Comparison of ENCODE assay signal across 8 cellular contexts in genomic region chr6:5003604-5004372, GRCh38. TPM values are rescaled to one million over a fixed set of nuclear protein-coding genes. Genes with fewer than 3 reads are reported as not detected.
DNase-seq lines count a peak whose midpoint lies in the region; ATAC-seq and TF ChIP-seq lines count a peak whose summit lies in the region.

RPP40 (minus strand) TSS chr6:5004037; CDS start chr6:5004002, 35 bp downstream.

- no peaks in the 10 kb centered on the region for H3K36me3 Mint-ChIP-seq in T-helper 1 cell treated with Interleukin-12 subunit alpha and Interleukin-12 subunit beta and Interleukin-4 antibody, amounts not matched to agents 30 μg/mL and 1 μg/mL, for 36 hours (ENCODE audit: low read depth)

- peak within 1 kb of the TSS; percentile 65 to 67 for H3K4me3 ChIP-seq in right atrium auricular region
- H3K4me3 ChIP-seq in vagina = peak within 1 kb of the TSS; percentile 62 to 66

- intact Hi-C loops in vagina (cut with DNase I) = no loop called here

- H3K4me3 Mint-ChIP-seq in T-helper 1 cell treated with Interleukin-12 subunit alpha and Interleukin-12 subunit beta and Interleukin-4 antibody, amounts not matched to agents 30 μg/mL and 1 μg/mL, for 36 hours = peak within 1 kb of the TSS; percentile 94

- peak; percentile 95 for DNase-seq in GM13977 (ENCODE audit: low spot score)
- peak; percentile 91 for DNase-seq in NCI-H146 treated with DMSO at 0.1 percent for 48 hours (lab: John Stamatoyannopoulos, UW; ENCODE audit: unreplicated experiment)
- DNase-seq in right atrium auricular region (ENCODE audit: low spot score) = peak; percentile 96
- DNase-seq in pulmonary artery endothelial cell (ENCODE audit: low read depth, low spot score) = peak; percentile 92
- DNase-seq in vagina (ENCODE audit: extremely low spot score in 2 of 2) = peak in 1 of 2 donors; percentile 97

- in situ Hi-C loops in GM13977 (cut with MboI; ENCODE audit: low pct_unique_long_range_greater_than_20kb, low sequenced_read_pairs, unreplicated experiment) = no loop called here

- TF ChIP-seq CTCF in GM13977 (IDR thresholded peaks at IDR 0.05; ENCODE audit: extremely low read depth, insufficient read depth, missing control alignments) (peak; percentile 78), right atrium auricular region (IDR thresholded peaks at IDR 0.05) (peak; percentile 91), vagina (IDR thresholded peaks at IDR 0.05) (peak; percentile 50 to 89 (median 73))

- peaks cover 9% of the 10 kb centered on the region for H3K4me1 Mint-ChIP-seq in T-helper 1 cell treated with Interleukin-12 subunit alpha and Interleukin-12 subunit beta and Interleukin-4 antibody, amounts not matched to agents 30 μg/mL and 1 μg/mL, for 36 hours (ENCODE audit: low read depth)

- H3K36me3 ChIP-seq in right atrium auricular region (peaks cover 8% of the 10 kb centered on the region), vagina (peaks cover 0 to 10% of the 10 kb centered on the region in 2 donors)

- H3K9me3 ChIP-seq in right atrium auricular region (no peaks in the 10 kb centered on the region), vagina (no peaks in the 10 kb centered on the region)

- H3K9me3 Mint-ChIP-seq in T-helper 1 cell treated with Interleukin-12 subunit alpha and Interleukin-12 subunit beta and Interleukin-4 antibody, amounts not matched to agents 30 μg/mL and 1 μg/mL, for 36 hours = no peaks in the 10 kb centered on the region

- peak; percentile 95 for ATAC-seq in HG02884 (IDR thresholded peaks at IDR 0.05; ENCODE audit: unreplicated experiment)

- H3K27ac ChIP-seq in angular gyrus (ENCODE audit: low read depth, low read length) (peak within 1 kb of the TSS; percentile 79), right atrium auricular region (peak within 1 kb of the TSS; percentile 88 to 89), vagina (peak within 1 kb of the TSS; percentile 96)

- no peaks in the 10 kb centered on the region for H3K27me3 Mint-ChIP-seq in T-helper 1 cell treated with Interleukin-12 subunit alpha and Interleukin-12 subunit beta and Interleukin-4 antibody, amounts not matched to agents 30 μg/mL and 1 μg/mL, for 36 hours (ENCODE audit: low read depth)

- no peak for TF ChIP-seq POLR2A in vagina (IDR thresholded peaks at IDR 0.05)

- peaks cover 0 to 7% of the 10 kb centered on the region in 2 donors for H3K4me1 ChIP-seq in right atrium auricular region
- peaks cover 12% of the 10 kb centered on the region for H3K4me1 ChIP-seq in vagina

- H3K27ac Mint-ChIP-seq in T-helper 1 cell treated with Interleukin-12 subunit alpha and Interleukin-12 subunit beta and Interleukin-4 antibody, amounts not matched to agents 30 μg/mL and 1 μg/mL, for 36 hours = peak within 1 kb of the TSS; percentile 91

- H3K27me3 ChIP-seq in right atrium auricular region (no peaks in the 10 kb centered on the region), vagina (no peaks in the 10 kb centered on the region)

RNA-seq across cellular contexts. Expression of gene RPP40, which starts in this region (rescaled TPM):
- total RNA-seq in right atrium auricular region (1 to 10 TPM; 2.4 to 6.1 TPM), pulmonary artery endothelial cell (26.2 and 32.9 TPM in 2 replicates), vagina (4.7 TPM)
